8 cellular contexts compared by ENCODE assay signal in the genomic region with DNA sequence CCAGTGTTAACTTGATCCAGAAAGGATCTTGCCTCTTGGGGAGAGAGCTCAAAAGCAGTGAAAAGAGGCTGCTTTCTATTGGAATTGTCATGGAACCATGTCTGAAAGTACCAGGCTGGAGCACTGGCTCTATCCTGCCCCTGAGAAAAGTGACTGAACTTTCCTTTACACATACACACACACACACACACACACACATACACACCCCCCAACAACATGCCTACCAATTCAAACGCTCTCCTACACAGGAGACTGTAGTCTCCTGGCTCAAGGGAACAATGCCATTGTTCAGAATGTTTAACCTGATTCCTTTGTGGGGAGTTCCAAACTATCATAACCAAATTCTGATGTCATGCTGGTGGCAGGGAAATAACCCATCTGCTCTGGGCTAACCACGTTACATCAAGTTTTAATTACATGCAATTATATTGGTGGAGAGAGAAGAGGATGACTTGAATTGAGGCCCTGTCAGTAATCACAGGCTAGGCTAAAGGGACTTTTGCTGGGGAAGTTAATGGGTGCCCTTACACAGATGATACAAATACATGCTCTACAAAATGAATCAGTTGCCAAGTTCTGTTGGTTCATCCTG. TPM values are rescaled to one million over a fixed set of nuclear protein-coding genes. Genes with fewer than 3 reads are reported as not detected.
DNase-seq lines count a peak whose midpoint lies in the region; ATAC-seq and TF ChIP-seq lines count a peak whose summit lies in the region.

No MANE protein-coding gene starts in this region.

- no peak overlapping the region for H3K4me3 ChIP-seq in ascending aorta
- no peak overlapping the region for H3K4me3 ChIP-seq in tibial nerve

- H3K4me3 Mint-ChIP-seq in effector memory CD8-positive, alpha-beta T cell = peak overlapping the region; percentile 22 to 43

- no peaks in the 10 kb centered on the region for H3K27me3 Mint-ChIP-seq in effector memory CD8-positive, alpha-beta T cell

- no peaks in the 10 kb centered on the region for H3K9me3 ChIP-seq in ascending aorta
- H3K9me3 ChIP-seq in tibial nerve = no peaks in the 10 kb centered on the region

- TF ChIP-seq EP300 in tibial nerve (IDR thresholded peaks at IDR 0.05) = no peak

- intact Hi-C loops in ascending aorta (cut with DNase I) = no loop called here

- TF ChIP-seq CTCF in ascending aorta (IDR thresholded peaks at IDR 0.05) (no peak), tibial nerve (IDR thresholded peaks at IDR 0.05) (no peak)

- DNase-seq in GM04504 (ENCODE audit: low read depth) = peak; percentile 17
- DNase-seq in effector memory CD8-positive, alpha-beta T cell = peak; percentile 38 to 45 (median 40)
- no peak for DNase-seq in ascending aorta (ENCODE audit: low spot score in 2 of 2)
- DNase-seq in tibial nerve (ENCODE audit: low spot score in 2 of 2) = no peak
- no peak for DNase-seq in NCI-H510A (lab: John Stamatoyannopoulos, UW)
- no peak for DNase-seq in COLO668 (lab: John Stamatoyannopoulos, UW; ENCODE audit: unreplicated experiment)

- ATAC-seq in GM19463 (IDR thresholded peaks at IDR 0.05; ENCODE audit: unreplicated experiment) (peak; percentile 68), HG03439 (IDR thresholded peaks at IDR 0.05; ENCODE audit: unreplicated experiment) (peak; percentile 57)
- peak; percentile 85 for ATAC-seq in effector memory CD8-positive, alpha-beta T cell (replicated peaks)

- no peak overlapping the region for H3K27ac ChIP-seq in ascending aorta
- H3K27ac ChIP-seq in tibial nerve = no peak overlapping the region

- H3K4me1 ChIP-seq in ascending aorta (no peaks in the 10 kb centered on the region), tibial nerve (no peaks in the 10 kb centered on the region)

- no peaks in the 10 kb centered on the region for H3K9me3 Mint-ChIP-seq in effector memory CD8-positive, alpha-beta T cell

- no peak for TF ChIP-seq POLR2A in tibial nerve (IDR thresholded peaks at IDR 0.05)

- H3K27ac Mint-ChIP-seq in effector memory CD8-positive, alpha-beta T cell = peak overlapping the region; percentile 96 to 97

- H3K36me3 ChIP-seq in ascending aorta (no peaks in the 10 kb centered on the region), tibial nerve (no peaks in the 10 kb centered on the region)

- H3K4me1 Mint-ChIP-seq in effector memory CD8-positive, alpha-beta T cell (ENCODE audit: low read depth in 2 of 2) = peaks cover 20 to 25% of the 10 kb centered on the region in 2 donors

- WGBS in tibial nerve, 2 donors = 52 to 55% methylated on average over 2 of the region's 2 CpGs

- H3K36me3 Mint-ChIP-seq in effector memory CD8-positive, alpha-beta T cell (ENCODE audit: insufficient read depth) = peaks cover 14% of the 10 kb centered on the region

- H3K27me3 ChIP-seq in ascending aorta = no peaks in the 10 kb centered on the region
- H3K27me3 ChIP-seq in tibial nerve = no peaks in the 10 kb centered on the region

RNA-seq across cellular contexts. Expression of a gene that starts 52.3 kb away (rescaled TPM):
- total RNA-seq in ascending aorta = 5.7 TPM
- total RNA-seq in tibial nerve = 1 to 10 TPM; 3.8 to 7.3 (median 4.4) TPM

Comparison
In these comparisons a context has a peak if more than half of its experiments do, and no peak if none do; other contexts are left out.
1. DNase-seq: peak in GM04504 (single experiment) and effector memory CD8-positive, alpha-beta T cell (3 of 3); none in ascending aorta (0 of 2), tibial nerve (0 of 2), NCI-H510A (single experiment) and COLO668 (single experiment).
2. Peak in every context shown above with its lines, with median percentiles within 50 percentile points of each other: ATAC-seq.